In the genomic region with DNA sequence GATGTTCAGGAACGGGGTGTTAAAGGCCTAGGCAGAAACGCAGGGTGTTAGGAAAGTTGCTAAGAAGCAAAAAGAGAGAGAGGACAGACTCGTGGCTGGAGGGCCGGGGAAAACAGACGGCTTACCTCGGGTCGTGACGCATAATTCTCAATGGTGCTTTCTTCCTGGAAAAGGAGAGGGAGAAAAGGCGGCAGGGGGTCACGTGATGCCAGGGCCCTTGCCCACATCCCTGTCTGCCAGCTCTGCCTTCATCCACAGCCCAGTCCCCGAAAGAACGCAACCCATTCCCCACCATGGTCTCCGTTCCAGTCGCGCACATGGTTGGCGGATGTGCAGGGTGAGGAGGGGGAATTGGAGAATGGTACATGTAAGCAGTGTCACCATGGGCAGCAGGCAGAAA, we compare ENCODE assay signal across 16 cellular contexts.
A peak's percentile ranks its signal among the peaks of the same experiment; 100 is the strongest.
DNase-seq lines count a peak whose midpoint lies in the region; ATAC-seq lines count a peak whose summit lies in the region.
"Had no signal": no experiment of that assay in that cellular context is flagged by ENCODE, and none has a peak within 500 bp of the region (broad histone marks: within the 10 kb centered on the region; RNA-seq: fewer than 3 reads in every experiment).

No MANE protein-coding gene starts in this region.

- H3K36me3 Mint-ChIP-seq in activated naive CD4-positive, alpha-beta T cell treated with anti-CD3 and anti-CD28 coated beads, Interleukin-2, amount 50 U/mL, for 24 hours = no peaks in the 10 kb centered on the region

- H3K27ac Mint-ChIP-seq in activated naive CD4-positive, alpha-beta T cell treated with anti-CD3 and anti-CD28 coated beads, Interleukin-2, amount 50 U/mL, for 24 hours = peak overlapping the region; percentile 26
- H3K27ac Mint-ChIP-seq: CD4-positive, alpha-beta T cell; HFFc6 had no signal

- no peak for DNase-seq in activated naive CD4-positive, alpha-beta T cell (lab: John Stamatoyannopoulos, UW)
- peak; percentile 16 for DNase-seq in left kidney (ENCODE audit: low read depth, low spot score)
- DNase-seq in hippocampal formation (lab: John Stamatoyannopoulos, UW) = no peak
- DNase-seq: AML-193; Caco-2; CD4-positive, alpha-beta T cell; GOT3; H7; HFFc6; IMR-90 had no signal

- H3K9me3 Mint-ChIP-seq in activated naive CD4-positive, alpha-beta T cell treated with anti-CD3 and anti-CD28 coated beads, Interleukin-2, amount 50 U/mL, for 24 hours = no peaks in the 10 kb centered on the region
- H3K9me3 Mint-ChIP-seq: CD4-positive, alpha-beta T cell; HFFc6 had no signal

- H3K4me3 ChIP-seq in skin epidermis = peak overlapping the region in 6 of 7 experiments; percentile 6 to 28 (median 12)

- no peak overlapping the region for H3K4me3 Mint-ChIP-seq in activated naive CD4-positive, alpha-beta T cell treated with anti-CD3 and anti-CD28 coated beads, Interleukin-2, amount 50 U/mL, for 24 hours
- H3K4me3 Mint-ChIP-seq: CD4-positive, alpha-beta T cell; HFFc6 had no signal

- ATAC-seq in GM19035 (IDR thresholded peaks at IDR 0.05; ENCODE audit: unreplicated experiment) (no peak), HG03378 (IDR thresholded peaks at IDR 0.05; ENCODE audit: unreplicated experiment) (no peak)
- ATAC-seq: HCT116 had no signal

- no peaks in the 10 kb centered on the region for H3K27me3 Mint-ChIP-seq in activated naive CD4-positive, alpha-beta T cell treated with anti-CD3 and anti-CD28 coated beads, Interleukin-2, amount 50 U/mL, for 24 hours

- H3K4me1 Mint-ChIP-seq in activated naive CD4-positive, alpha-beta T cell treated with anti-CD3 and anti-CD28 coated beads, Interleukin-2, amount 50 U/mL, for 24 hours = no peaks in the 10 kb centered on the region

- H3K27ac ChIP-seq in skin epidermis = peak overlapping the region in 8 of 21 experiments; percentile 55 to 84 (median 76)
- H3K27ac ChIP-seq: C4-2B had no signal
